26 cellular contexts compared by ENCODE assay signal in genomic region chr4:81418572-81418971, GRCh38.
"Had no signal": no experiment of that assay in that cellular context is flagged by ENCODE, and none has a peak within 500 bp of the region (broad histone marks: within the 10 kb centered on the region; RNA-seq: fewer than 3 reads in every experiment).

No MANE protein-coding gene starts in this region.

- H3K36me3 Mint-ChIP-seq: activated naive CD8-positive, alpha-beta T cell treated with anti-CD3 and anti-CD28 coated beads, Interleukin-2, amount 10 ng/mL, durations not matched to agents 7 days and 5 days; T-cell had no signal

- H3K4me3 ChIP-seq: adrenal gland, SK-N-MC had no signal

- H3K27ac ChIP-seq: adrenal gland, SK-N-MC had no signal

- H3K27me3 ChIP-seq: adrenal gland had no signal

- ATAC-seq: activated CD4-positive, alpha-beta T cell treated with anti-CD3 and anti-CD28 coated beads for 36 hours; activated CD8-positive, alpha-beta T cell treated with anti-CD3 and anti-CD28 coated beads for 36 hours; activated T-cell treated with anti-CD3 and anti-CD28 coated beads, Interleukin-2, amount 50 U/mL, for 72 hours; Panc1; Right ventricle myocardium inferior; T-cell had no signal

- H3K4me1 ChIP-seq: adrenal gland had no signal

- H3K4me3 Mint-ChIP-seq: activated CD4-positive, alpha-beta T cell treated with anti-CD3 and anti-CD28 coated beads for 36 hours; activated CD8-positive, alpha-beta T cell treated with anti-CD3 and anti-CD28 coated beads for 36 hours; activated naive CD8-positive, alpha-beta T cell treated with anti-CD3 and anti-CD28 coated beads, Interleukin-2, amount 10 ng/mL, durations not matched to agents 7 days and 5 days; activated T-cell treated with anti-CD3 and anti-CD28 coated beads, Interleukin-2, amount 50 U/mL, for 72 hours; T-cell had no signal

- H3K9me3 ChIP-seq: adrenal gland had no signal

- DNase-seq: activated CD4-positive, alpha-beta T cell treated with anti-CD3 and anti-CD28 coated beads for 36 hours; activated CD8-positive, alpha-beta memory T cell treated with anti-CD3 and anti-CD28 coated beads, Interleukin-2, amount 50 U/mL, for 4 hours; activated CD8-positive, alpha-beta T cell treated with anti-CD3 and anti-CD28 coated beads for 36 hours; activated gamma-delta T cell treated with Interleukin-2 at 50 U/mL for 16 hours; activated naive CD4-positive, alpha-beta T cell treated with anti-CD3 and anti-CD28 coated beads, Interleukin-2, amount 50 U/mL, for 16 hours; activated naive CD8-positive, alpha-beta T cell treated with anti-CD3 and anti-CD28 coated beads, Interleukin-2, amount 10 ng/mL, durations not matched to agents 7 days and 5 days; activated T-cell treated with anti-CD3 and anti-CD28 coated beads, Interleukin-2, amount 50 U/mL, for 72 hours; adrenal gland; cerebellar nuclear complex; Kasumi-1; KBM-7; NCI-H1048; NCI-H2029; NCI-H446 treated with DMSO at 0.1 percent for 48 hours; NCI-H524 treated with DMSO at 0.1 percent for 48 hours; NCI-H748 treated with DMSO at 0.1 percent for 48 hours; NK-92 treated with Interleukin-12 subunit alpha and Interleukin-12 subunit beta, amount 100 ng/mL, for 24 hours; OCI-M1; RPMI8226; T-cell; T-helper 2 cell; T1000 had no signal

- H3K27me3 Mint-ChIP-seq: activated CD4-positive, alpha-beta T cell treated with anti-CD3 and anti-CD28 coated beads for 36 hours; activated CD8-positive, alpha-beta T cell treated with anti-CD3 and anti-CD28 coated beads for 36 hours; activated naive CD8-positive, alpha-beta T cell treated with anti-CD3 and anti-CD28 coated beads, Interleukin-2, amount 10 ng/mL, durations not matched to agents 7 days and 5 days; T-cell had no signal

- H3K9me3 Mint-ChIP-seq: activated CD8-positive, alpha-beta T cell treated with anti-CD3 and anti-CD28 coated beads for 36 hours; activated naive CD8-positive, alpha-beta T cell treated with anti-CD3 and anti-CD28 coated beads, Interleukin-2, amount 10 ng/mL, durations not matched to agents 7 days and 5 days; activated T-helper 2 cell treated with anti-CD3 and anti-CD28 coated beads, Interferon-gamma antibody, Interleukin-2, Interleukin-4, amounts not matched to agents 10 μg/mL and 5 μg/mL and 100 μg/mL, durations not matched to agents 14 hours and 24 hours and 36 hours; T-cell had no signal

- H3K27ac Mint-ChIP-seq: activated CD4-positive, alpha-beta T cell treated with anti-CD3 and anti-CD28 coated beads for 36 hours; activated CD8-positive, alpha-beta T cell treated with anti-CD3 and anti-CD28 coated beads for 36 hours; activated naive CD8-positive, alpha-beta T cell treated with anti-CD3 and anti-CD28 coated beads, Interleukin-2, amount 10 ng/mL, durations not matched to agents 7 days and 5 days; activated T-cell treated with anti-CD3 and anti-CD28 coated beads, Interleukin-2, amount 50 U/mL, for 72 hours; activated T-helper 2 cell treated with anti-CD3 and anti-CD28 coated beads, Interferon-gamma antibody, Interleukin-2, Interleukin-4, amounts not matched to agents 10 μg/mL and 5 μg/mL and 100 μg/mL, durations not matched to agents 14 hours and 24 hours and 36 hours had no signal

- H3K36me3 ChIP-seq: adrenal gland had no signal
